In the genomic region with DNA sequence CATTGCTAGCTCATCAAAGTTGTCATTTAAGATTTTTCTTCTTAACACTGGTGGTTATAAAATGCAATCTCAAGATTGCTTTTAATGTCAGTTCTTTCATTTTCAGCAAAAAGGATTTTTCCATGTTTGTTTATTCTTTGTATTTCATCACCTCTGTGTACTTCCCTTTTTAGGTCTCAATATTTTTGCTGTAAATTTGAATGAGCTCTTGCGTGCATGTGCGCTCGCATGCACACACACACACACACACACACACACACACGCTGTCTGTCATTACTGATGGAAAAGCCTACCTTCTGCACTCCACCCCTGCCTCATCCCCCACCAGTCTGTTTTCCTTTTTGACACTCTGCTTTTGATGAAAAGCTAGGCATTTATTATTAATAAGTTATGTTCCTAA, we compare ENCODE assay signal across 25 cellular contexts.
DNase-seq lines count a peak whose midpoint lies in the region; ATAC-seq and TF ChIP-seq lines count a peak whose summit lies in the region.
"Had no signal": no experiment of that assay in that cellular context is flagged by ENCODE, and none has a peak within 500 bp of the region (broad histone marks: within the 10 kb centered on the region; RNA-seq: fewer than 3 reads in every experiment).

No MANE protein-coding gene starts in this region.

- peak overlapping the region in 5 of 11 experiments; percentile 6 to 52 (median 29); a peak in 6 of 22 replicates for H3K27ac ChIP-seq in BLaER1 treated with 17β-estradiol and CSF1 and Interleukin-3, amounts not matched to agents 10 nM and 100 nM
- H3K27ac ChIP-seq in HCT116 (ENCODE audit: low read depth, low read length) (no peak overlapping the region), psoas muscle (no peak overlapping the region)
- H3K27ac ChIP-seq: gastroesophageal sphincter, left ventricle myocardium inferior, parathyroid adenoma, testis had no signal

- H2AFZ ChIP-seq in HCT116 (ENCODE audit: low read depth, low read length, poor library complexity, severe bottlenecking): peak overlapping the region; percentile 76

- H3K9ac ChIP-seq in BLaER1 treated with 17β-estradiol and CSF1 and Interleukin-3, amounts not matched to agents 10 nM and 100 nM: no peak overlapping the region; a peak in 1 of 22 replicates
- no peak overlapping the region for H3K9ac ChIP-seq in HCT116 (ENCODE audit: low read length)
- H3K9ac ChIP-seq: parathyroid adenoma had no signal

- TF ChIP-seq CTCF in HCT116 (IDR thresholded peaks at IDR 0.05 in 2 of 3, conservative IDR thresholded peaks at IDR 0.05 in 1 of 3; ENCODE audit: borderline replicate concordance in 1 of 3, insufficient read depth in 1 of 3, low read depth in 2 of 3, low read length in 2 of 3) (no peak), psoas muscle (IDR thresholded peaks at IDR 0.05) (no peak)

- CTCF ChIA-PET in HCT116 (lab: Charles Lee): interaction anchor here (1.0 to 1.3 kb wide), 2 partner anchors 25 to 249 kb away, joined by 3 read pairs; no protein-coding TSS in a partner anchor

- intact Hi-C loops in HCT116 (cut with micrococcal nuclease): no loop called here
- intact Hi-C loops in psoas muscle (cut with DNase I): no loop called here

- POLR2A ChIA-PET in HCT116 (lab: Charles Lee): no interaction called here

- RAD21 ChIA-PET in HCT116 (lab: Charles Lee; ENCODE audit: low non-redundant PET in 1 of 2, low total read pairs in 2 of 2, uncharacterized antibody in 2 of 2, unreplicated experiment in 2 of 2): interaction anchor here in 1 of 2 experiments (0.5 kb wide), 1 partner anchor 123 kb away, joined by 3 read pairs; no protein-coding TSS in a partner anchor

- no peak for TF ChIP-seq RAD21 in HCT116 (IDR thresholded peaks at IDR 0.05; ENCODE audit: low read depth)

- H4K20me1 ChIP-seq in BLaER1 treated with 17β-estradiol and CSF1 and Interleukin-3, amounts not matched to agents 10 nM and 100 nM: no peaks in the 10 kb centered on the region
- H4K20me1 ChIP-seq in HCT116 (ENCODE audit: insufficient read depth): no peaks in the 10 kb centered on the region

- peaks cover 10 to 33% (median 28%) of the 10 kb centered on the region in 10 experiments for H3K4me1 ChIP-seq in BLaER1 treated with 17β-estradiol and CSF1 and Interleukin-3, amounts not matched to agents 10 nM and 100 nM
- peaks cover 7 to 13% of the 10 kb centered on the region in 2 experiments; a peak in 3 of 4 replicates for H3K4me1 ChIP-seq in HCT116 (ENCODE audit: control insufficient read depth in 1 of 2, insufficient read depth in 2 of 2, low read length in 2 of 2)
- no peaks in the 10 kb centered on the region for H3K4me1 ChIP-seq in psoas muscle
- H3K4me1 ChIP-seq: gastroesophageal sphincter, left ventricle myocardium inferior, parathyroid adenoma, testis had no signal

- H3K36me3 ChIP-seq in BLaER1 treated with 17β-estradiol and CSF1 and Interleukin-3, amounts not matched to agents 10 nM and 100 nM: no peaks in the 10 kb centered on the region
- H3K36me3 ChIP-seq in HCT116 (ENCODE audit: control insufficient read depth in 1 of 2, insufficient read depth in 2 of 2, low read length in 2 of 2) (no peaks in the 10 kb centered on the region), psoas muscle (ENCODE audit: insufficient read depth in 1 of 2, low read depth in 1 of 2) (no peaks in the 10 kb centered on the region)
- H3K36me3 ChIP-seq: gastroesophageal sphincter, left ventricle myocardium inferior had no signal

- H3K79me2 ChIP-seq in HCT116 (ENCODE audit: insufficient read depth, low read length): no peaks in the 10 kb centered on the region
- H3K79me2 ChIP-seq: parathyroid adenoma had no signal

- no peak for TF ChIP-seq POLR2A in HCT116 (IDR thresholded peaks at IDR 0.05; ENCODE audit: borderline replicate concordance, extremely low read depth, insufficient read depth, insufficient read length)

- peaks cover 0 to 4% (median 0%) of the 10 kb centered on the region in 11 experiments; a peak in 1 of 22 replicates for H3K27me3 ChIP-seq in BLaER1 treated with 17β-estradiol and CSF1 and Interleukin-3, amounts not matched to agents 10 nM and 100 nM
- H3K27me3 ChIP-seq in HCT116 (ENCODE audit: insufficient read depth, low read length): no peaks in the 10 kb centered on the region
- H3K27me3 ChIP-seq in psoas muscle (ENCODE audit: insufficient read depth in 3 of 3, low read length in 2 of 3): peaks cover 0 to 2% (median 0%) of the 10 kb centered on the region in 3 donors
- H3K27me3 ChIP-seq: gastroesophageal sphincter, testis had no signal

- ATAC-seq in HCT116 (no peak), HG03439 (IDR thresholded peaks at IDR 0.05; ENCODE audit: unreplicated experiment) (no peak), HG02973 (IDR thresholded peaks at IDR 0.05; ENCODE audit: unreplicated experiment) (no peak), psoas muscle (no peak)
- ATAC-seq: gastroesophageal sphincter; naive thymus-derived CD8-positive, alpha-beta T cell; PC-3 had no signal

- peak overlapping the region in 9 of 11 experiments; percentile 34 to 71 (median 56); a peak in 17 of 22 replicates for H3K4me2 ChIP-seq in BLaER1 treated with 17β-estradiol and CSF1 and Interleukin-3, amounts not matched to agents 10 nM and 100 nM
- H3K4me2 ChIP-seq in HCT116 (ENCODE audit: low read length): peak overlapping the region; percentile 55

- DNase-seq in HCT116 (ENCODE audit: low read depth, low spot score): no peak
- peak; percentile 76 for DNase-seq in NOMO-1 treated with DMSO at 0.1 percent for 48 hours (lab: John Stamatoyannopoulos, UW; ENCODE audit: unreplicated experiment)
- peak; percentile 16 for DNase-seq in left kidney (ENCODE audit: low read depth, low spot score)
- no peak for DNase-seq in NCI-H1694 treated with DMSO at 0.1 percent for 48 hours (lab: John Stamatoyannopoulos, UW)
- no peak for DNase-seq in psoas muscle
- DNase-seq: activated CD4-positive, alpha-beta memory T cell treated with anti-CD3 and anti-CD28 coated beads, Interleukin-2, amount 10 ng/mL, durations not matched to agents 7 days and 5 days; activated CD4-positive, CD25-positive, alpha-beta regulatory T cell treated with anti-CD3 and anti-CD28 coated beads, Interleukin-2, amount 50 U/mL, for 72 hours; activated effector memory CD4-positive, alpha-beta T cell treated with Interleukin-2 at 50 U/mL for 16 hours; activated naive CD8-positive, alpha-beta T cell treated with anti-CD3 and anti-CD28 coated beads for 36 hours; caudate nucleus; CD4-positive, CD25-positive, alpha-beta regulatory T cell; left ventricle myocardium inferior; naive thymus-derived CD8-positive, alpha-beta T cell; NCI-H1105; NCI-H2029 treated with DMSO at 0.1 percent for 48 hours; PC-3; stimulated activated CD4-positive, alpha-beta T cell treated with anti-CD3 and anti-CD28 coated beads, Interleukin-4, amount 100 ng/mL, for 24 hours; stimulated activated naive CD4-positive, alpha-beta T cell treated with Interleukin-2 at 50 U/mL for 16 hours; T-helper 1 cell; testis had no signal

- H3K9me2 ChIP-seq in HCT116 (ENCODE audit: insufficient read depth): no peaks in the 10 kb centered on the region

- no peak overlapping the region for H3K4me3 ChIP-seq in BLaER1 treated with 17β-estradiol and CSF1 and Interleukin-3, amounts not matched to agents 10 nM and 100 nM
- H3K4me3 ChIP-seq in HCT116 (replicated peaks in 1 of 2; ENCODE audit: low read depth in 1 of 2, low read length in 2 of 2) (no peak overlapping the region), psoas muscle (no peak overlapping the region)
- H3K4me3 ChIP-seq: gastroesophageal sphincter, left ventricle myocardium inferior, testis had no signal

- no TSS peak for BruUV-seq in HCT116 (replicated peaks; lab: Mats Ljungman, UMichigan)

- WGBS in psoas muscle, 3 donors: 91 to 95% (median 93%) methylated on average over 4 of the region's 4 CpGs

- H3K9me3 ChIP-seq in BLaER1 treated with 17β-estradiol and CSF1 and Interleukin-3, amounts not matched to agents 10 nM and 100 nM (replicated peaks in 1 of 11): peaks cover 0 to 20% (median 6%) of the 10 kb centered on the region in 11 experiments; a peak in 6 of 22 replicates
- H3K9me3 ChIP-seq in HCT116 (ENCODE audit: control insufficient read depth in 1 of 2, insufficient read depth in 1 of 2, low read depth in 1 of 2, low read length in 2 of 2) (no peaks in the 10 kb centered on the region), psoas muscle (no peaks in the 10 kb centered on the region)
- H3K9me3 ChIP-seq: gastroesophageal sphincter, testis had no signal

TF ChIP-seq in HCT116, 20 proteins besides CTCF, POLR2A, EP300 and RAD21 (continues in another document):
- TF ChIP-seq ELF1 (IDR thresholded peaks at IDR 0.05; ENCODE audit: borderline replicate concordance, low read depth) (no peak), EZH2phosphoT487 (IDR thresholded peaks at IDR 0.05; ENCODE audit: borderline replicate concordance) (no peak), EGR1 (IDR thresholded peaks at IDR 0.05; ENCODE audit: low read depth) (no peak), FOSL1 (IDR thresholded peaks at IDR 0.05; ENCODE audit: low read depth) (no peak), CBX3 (IDR thresholded peaks at IDR 0.05; ENCODE audit: low read depth) (no peak), TCF7L2 (IDR thresholded peaks at IDR 0.05; ENCODE audit: borderline replicate concordance, extremely low read depth, insufficient read depth, insufficient read length) (no peak), POLR2AphosphoS5 (IDR thresholded peaks at IDR 0.05; ENCODE audit: low read depth, low read length) (no peak), SIN3A (IDR thresholded peaks at IDR 0.05; ENCODE audit: low read depth) (no peak), ZNF274 (IDR thresholded peaks at IDR 0.05; ENCODE audit: low read depth, low read length) (no peak), SRF (IDR thresholded peaks at IDR 0.05; ENCODE audit: low read depth) (no peak)
- TF ChIP-seq, protein P1, sequence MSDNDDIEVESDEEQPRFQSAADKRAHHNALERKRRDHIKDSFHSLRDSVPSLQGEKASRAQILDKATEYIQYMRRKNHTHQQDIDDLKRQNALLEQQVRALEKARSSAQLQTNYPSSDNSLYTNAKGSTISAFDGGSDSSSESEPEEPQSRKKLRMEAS (IDR thresholded peaks at IDR 0.05): no peak
- TF ChIP-seq, protein P2, sequence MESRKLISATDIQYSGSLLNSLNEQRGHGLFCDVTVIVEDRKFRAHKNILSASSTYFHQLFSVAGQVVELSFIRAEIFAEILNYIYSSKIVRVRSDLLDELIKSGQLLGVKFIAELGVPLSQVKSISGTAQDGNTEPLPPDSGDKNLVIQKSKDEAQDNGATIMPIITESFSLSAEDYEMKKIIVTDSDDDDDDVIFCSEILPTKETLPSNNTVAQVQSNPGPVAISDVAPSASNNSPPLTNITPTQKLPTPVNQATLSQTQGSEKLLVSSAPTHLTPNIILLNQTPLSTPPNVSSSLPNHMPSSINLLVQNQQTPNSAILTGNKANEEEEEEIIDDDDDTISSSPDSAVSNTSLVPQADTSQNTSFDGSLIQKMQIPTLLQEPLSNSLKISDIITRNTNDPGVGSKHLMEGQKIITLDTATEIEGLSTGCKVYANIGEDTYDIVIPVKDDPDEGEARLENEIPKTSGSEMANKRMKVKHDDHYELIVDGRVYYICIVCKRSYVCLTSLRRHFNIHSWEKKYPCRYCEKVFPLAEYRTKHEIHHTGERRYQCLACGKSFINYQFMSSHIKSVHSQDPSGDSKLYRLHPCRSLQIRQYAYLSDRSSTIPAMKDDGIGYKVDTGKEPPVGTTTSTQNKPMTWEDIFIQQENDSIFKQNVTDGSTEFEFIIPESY (IDR thresholded peaks at IDR 0.05; ENCODE audit: extremely low read depth, insufficient replicate concordance, low read length): no peak

Comparison
In these comparisons a context has a peak if more than half of its experiments do, and no peak if none do; other contexts are left out.
1. DNase-seq: peak in NOMO-1 treated with DMSO at 0.1 percent for 48 hours (single experiment) and left kidney (single experiment); none in HCT116 (single experiment), NCI-H1694 treated with DMSO at 0.1 percent for 48 hours (single experiment) and psoas muscle (0 of 2).